11 cellular contexts compared by ENCODE assay signal in genomic region chr12:75656650-75657049, GRCh38.
DNase-seq lines count a peak whose midpoint lies in the region; ATAC-seq and TF ChIP-seq lines count a peak whose summit lies in the region.
"Had no signal": no experiment of that assay in that cellular context is flagged by ENCODE, and none has a peak within 500 bp of the region (broad histone marks: within the 10 kb centered on the region; RNA-seq: fewer than 3 reads in every experiment).

No MANE protein-coding gene starts in this region.

- no peaks in the 10 kb centered on the region for H3K4me1 ChIP-seq in spleen

- H3K27me3 Mint-ChIP-seq in CD4-positive, alpha-beta T cell: peaks cover 5% of the 10 kb centered on the region

- in situ Hi-C loops in brain microvascular endothelial cell (cut with HindIII; ENCODE audit: low pct_ligation_motif_present, low sequenced_read_pairs): no loop called here

- H3K27me3 ChIP-seq in brain microvascular endothelial cell (replicated peaks) (no peaks in the 10 kb centered on the region), kidney epithelial cell (ENCODE audit: control insufficient read depth, insufficient read depth, low read length) (no peaks in the 10 kb centered on the region), spleen (replicated peaks in 1 of 7) (no peaks in the 10 kb centered on the region)
- H3K27me3 ChIP-seq in CD4-positive, alpha-beta T cell (ENCODE audit: control insufficient read depth, insufficient read depth, low read length): no peaks in the 10 kb centered on the region

- H3K4me3 Mint-ChIP-seq in CD4-positive, alpha-beta T cell: no peak overlapping the region
- H3K4me3 Mint-ChIP-seq: neural crest cell had no signal

- intact Hi-C loops in spleen (cut with DNase I; ENCODE audit: low total_unique reads): no loop called here
- intact Hi-C loops in CD4-positive, alpha-beta T cell (cut with DNase I, micrococcal nuclease): no loop called here

- CTCF ChIA-PET in CD4-positive, alpha-beta T cell (lab: Charles Lee): no interaction called here

- TF ChIP-seq CTCF in AG09309 (IDR thresholded peaks at IDR 0.05; ENCODE audit: control insufficient read depth, insufficient read depth, low read depth, low read length, missing control alignments) (no peak), brain microvascular endothelial cell (IDR thresholded peaks at IDR 0.05; ENCODE audit: low read depth, low read length, missing control alignments) (no peak), kidney epithelial cell (IDR thresholded peaks at IDR 0.05; ENCODE audit: insufficient read depth, low read length, poor library complexity, severe bottlenecking) (no peak), spleen (IDR thresholded peaks at IDR 0.05 in 8 of 11, conservative IDR thresholded peaks at IDR 0.05 in 3 of 11) (no peak)
- TF ChIP-seq CTCF in CD4-positive, alpha-beta T cell (IDR thresholded peaks at IDR 0.05): no peak

- no peak overlapping the region for H3K27ac Mint-ChIP-seq in CD4-positive, alpha-beta T cell

- H3K36me3 ChIP-seq in brain microvascular endothelial cell (replicated peaks): no peaks in the 10 kb centered on the region
- no peaks in the 10 kb centered on the region for H3K36me3 ChIP-seq in kidney epithelial cell (ENCODE audit: control insufficient read depth, insufficient read depth, low read length)
- no peaks in the 10 kb centered on the region for H3K36me3 ChIP-seq in spleen

- TF ChIP-seq POLR2A in spleen (IDR thresholded peaks at IDR 0.05): no peak

- no peaks in the 10 kb centered on the region for H3K9me3 ChIP-seq in spleen
- H3K9me3 ChIP-seq in CD4-positive, alpha-beta T cell (ENCODE audit: control insufficient read depth, low read length): no peaks in the 10 kb centered on the region

- WGBS in spleen, 5 donors: 63 to 79% (median 71%) methylated on average over 1 of the region's 1 CpG

- DNase-seq in AG09309 (ENCODE audit: low read depth): peak; percentile 90
- peak; percentile 97 for DNase-seq in HT1080 (ENCODE audit: low read depth)
- DNase-seq in brain microvascular endothelial cell: peak; percentile 92
- DNase-seq in kidney epithelial cell (ENCODE audit: low read depth): peak; percentile 94
- DNase-seq in anterior cingulate cortex (lab: John Stamatoyannopoulos, UW): no peak
- no peak for DNase-seq in spleen
- no peak for DNase-seq in CD4-positive, alpha-beta T cell
- DNase-seq: NK-92 treated with Interleukin-12 subunit alpha and Interleukin-12 subunit beta, amount 100 ng/mL, for 24 hours; stimulated activated CD4-positive, alpha-beta T cell treated with anti-CD3 and anti-CD28 coated beads, Interleukin-2, amount 100 ng/mL, for 24 hours had no signal

- H3K4me3 ChIP-seq in AG09309 (ENCODE audit: control insufficient read depth, low read depth, low read length) (no peak overlapping the region), brain microvascular endothelial cell (ENCODE audit: low read depth, low read length) (no peak overlapping the region), kidney epithelial cell (ENCODE audit: low read depth, low read length) (no peak overlapping the region), spleen (no peak overlapping the region)

- H3K9me3 Mint-ChIP-seq in CD4-positive, alpha-beta T cell: no peaks in the 10 kb centered on the region

- H3K4me1 Mint-ChIP-seq in CD4-positive, alpha-beta T cell (ENCODE audit: low read depth): peaks cover 6% of the 10 kb centered on the region

- ATAC-seq in HG03135 (IDR thresholded peaks at IDR 0.05; ENCODE audit: unreplicated experiment): no peak
- no peak for ATAC-seq in CD4-positive, alpha-beta T cell (ENCODE audit: poor library complexity)

- POLR2A ChIA-PET in CD4-positive, alpha-beta T cell (lab: Charles Lee): no interaction called here

- H3K27ac ChIP-seq in brain microvascular endothelial cell (peak overlapping the region; percentile 71), spleen (no peak overlapping the region)
- H3K27ac ChIP-seq in CD4-positive, alpha-beta T cell (ENCODE audit: low read depth, low read length): no peak overlapping the region

- no peaks in the 10 kb centered on the region for H3K36me3 Mint-ChIP-seq in CD4-positive, alpha-beta T cell (ENCODE audit: low read depth)

Comparison
In these comparisons a context has a peak if more than half of its experiments do, and no peak if none do; other contexts are left out.
1. DNase-seq: peak in AG09309 (single experiment), HT1080 (single experiment), brain microvascular endothelial cell (single experiment) and kidney epithelial cell (single experiment); none in anterior cingulate cortex (0 of 58), spleen (single experiment) and CD4-positive, alpha-beta T cell (0 of 10).